Comparison of ENCODE assay signal across 14 cellular contexts in genomic region chr15:32657941-32658340, GRCh38. TPM values are rescaled to one million over a fixed set of nuclear protein-coding genes. Genes with fewer than 3 reads are reported as not detected.
"Had no signal": no experiment of that assay in that cellular context is flagged by ENCODE, and none has a peak within 500 bp of the region (broad histone marks: within the 10 kb centered on the region; RNA-seq: fewer than 3 reads in every experiment).

No MANE protein-coding gene starts in this region.

- H3K4me3 ChIP-seq: cardiac muscle cell, left ventricle myocardium inferior had no signal

- H3K36me3 ChIP-seq: cardiac muscle cell, left ventricle myocardium inferior had no signal

- H3K27me3 Mint-ChIP-seq: activated CD4-positive, alpha-beta T cell treated with anti-CD3 and anti-CD28 coated beads for 36 hours; activated CD8-positive, alpha-beta T cell treated with anti-CD3 and anti-CD28 coated beads for 36 hours; type B pancreatic cell had no signal

- FAIRE-seq: colon, kidney had no signal

- H3K4me1 Mint-ChIP-seq: neural crest cell had no signal

- H3K27me3 ChIP-seq: cardiac muscle cell had no signal

- H3K4me3 Mint-ChIP-seq: activated CD4-positive, alpha-beta T cell treated with anti-CD3 and anti-CD28 coated beads for 36 hours; activated CD8-positive, alpha-beta T cell treated with anti-CD3 and anti-CD28 coated beads for 36 hours; neural crest cell; type B pancreatic cell had no signal

- H3K9me3 Mint-ChIP-seq: activated CD8-positive, alpha-beta T cell treated with anti-CD3 and anti-CD28 coated beads for 36 hours; neural crest cell; type B pancreatic cell had no signal

- H3K27ac ChIP-seq: cardiac muscle cell, left ventricle myocardium inferior had no signal

- H3K9me3 ChIP-seq: left ventricle myocardium inferior had no signal

- H3K36me3 Mint-ChIP-seq: type B pancreatic cell had no signal

- H3K27ac Mint-ChIP-seq: activated CD4-positive, alpha-beta T cell treated with anti-CD3 and anti-CD28 coated beads for 36 hours; activated CD8-positive, alpha-beta T cell treated with anti-CD3 and anti-CD28 coated beads for 36 hours had no signal

- DNase-seq: activated CD8-positive, alpha-beta memory T cell treated with anti-CD3 and anti-CD28 coated beads, Interleukin-2, amount 50 U/mL, for 48 hours; activated naive CD4-positive, alpha-beta T cell; aorta; kidney; left ventricle myocardium inferior; mesendoderm; retina; substantia nigra had no signal

RNA-seq across cellular contexts. Expression of gene SCG5, which starts 16.4 kb away (rescaled TPM):
- total RNA-seq: left ventricle myocardium inferior had no signal

RNA-seq across cellular contexts. Expression of gene GREM1, which starts 59.9 kb away (rescaled TPM):
- total RNA-seq: activated CD4-positive, alpha-beta T cell treated with anti-CD3 and anti-CD28 coated beads for 36 hours; activated CD8-positive, alpha-beta T cell treated with anti-CD3 and anti-CD28 coated beads for 36 hours had no signal
- polyA plus RNA-seq: cardiac muscle cell had no signal
